In genomic region chr5:6556802-6557102, GRCh38 we compare ENCODE assay signal across 21 cellular contexts.
"Had no signal": no experiment of that assay in that cellular context is flagged by ENCODE, and none has a peak within 500 bp of the region (broad histone marks: within the 10 kb centered on the region; RNA-seq: fewer than 3 reads in every experiment).

No MANE protein-coding gene starts in this region.

- H3K4me1 ChIP-seq: colonic mucosa, esophagus squamous epithelium, heart right ventricle, lower lobe of right lung had no signal

- H3K4me3 ChIP-seq: colonic mucosa, dorsolateral prefrontal cortex, esophagus squamous epithelium, gastrocnemius medialis, heart right ventricle, lower lobe of right lung, mucosa of descending colon had no signal

- H3K9me3 ChIP-seq: colonic mucosa, esophagus squamous epithelium, gastrocnemius medialis, lower lobe of right lung, mucosa of descending colon had no signal

- H3K4me3 Mint-ChIP-seq: dendritic cell treated with granulocyte-macrophage colony-stimulating factor and Interleukin-4, amounts not matched to agents 40 ng/mL and 50 ng/mL, for 4 days; mesothelial cell of epicardium had no signal

- H3K36me3 ChIP-seq: colonic mucosa, esophagus squamous epithelium, gastrocnemius medialis, heart right ventricle, lower lobe of right lung had no signal

- ATAC-seq: gastrocnemius medialis, heart right ventricle, left colon, left lobe of liver, left ventricle myocardium superior, lower lobe of right lung, mucosa of descending colon had no signal

- DNase-seq: colonic mucosa; cortex of kidney; effector CD4-positive, alpha-beta T cell; effector memory CD4-positive, alpha-beta T cell; esophagus squamous epithelium; foreskin fibroblast; foreskin melanocyte; gastrocnemius medialis; glutamatergic neuron; heart right ventricle; kidney glomerular epithelial cell; left colon; left ventricle myocardium superior; lower lobe of right lung; mesenchymal stem cell; mucosa of descending colon; naive B cell had no signal

- H3K4me1 Mint-ChIP-seq: mesothelial cell of epicardium, naive B cell had no signal

- H3K27me3 ChIP-seq: colonic mucosa, esophagus squamous epithelium, gastrocnemius medialis, heart right ventricle had no signal

- H3K27ac ChIP-seq: colonic mucosa, dorsolateral prefrontal cortex, esophagus squamous epithelium, gastrocnemius medialis, heart right ventricle, lower lobe of right lung had no signal

- H3K27ac Mint-ChIP-seq: dendritic cell treated with granulocyte-macrophage colony-stimulating factor and Interleukin-4, amounts not matched to agents 40 ng/mL and 50 ng/mL, for 4 days; mesothelial cell of epicardium had no signal

- H3K9me3 Mint-ChIP-seq: dendritic cell treated with granulocyte-macrophage colony-stimulating factor and Interleukin-4, amounts not matched to agents 40 ng/mL and 50 ng/mL, for 4 days had no signal

- H3K36me3 Mint-ChIP-seq: mesothelial cell of epicardium, naive B cell had no signal
